In genomic region chr5:1516615-1517601, GRCh38 we compare ENCODE assay signal across 8 cellular contexts. TPM values are rescaled to one million over a fixed set of nuclear protein-coding genes. Genes with fewer than 3 reads are reported as not detected.
DNase-seq lines count a peak whose midpoint lies in the region; ATAC-seq, FAIRE-seq and TF ChIP-seq lines count a peak whose summit lies in the region.

No MANE protein-coding gene starts in this region.

- no peak for TF ChIP-seq POLR2A in K562 (conservative IDR thresholded peaks at IDR 0.05)

- H3K4me2 ChIP-seq in K562 (ENCODE audit: insufficient read depth, low read length): no peak overlapping the region

- POLR2A ChIA-PET in K562 (lab: Yijun Ruan, JAX): interaction anchor here (1.0 to 1.5 kb wide), 2 partner anchors 10 to 14 kb away, joined by 4 to 5 read pairs; no protein-coding TSS in a partner anchor

- no peak for FAIRE-seq in K562 (lab: Jason Lieb, UNC)

- no peak for TF ChIP-seq CTCF in K562 (IDR thresholded peaks at IDR 0.05 in 2 of 3, conservative IDR thresholded peaks at IDR 0.05 in 1 of 3; ENCODE audit: insufficient read depth in 2 of 3, low read depth in 1 of 3, low read length in 3 of 3)
- no peak for TF ChIP-seq CTCF in upper lobe of right lung (IDR thresholded peaks at IDR 0.05)

- intact Hi-C loops in K562 (cut with micrococcal nuclease): no loop called here
- intact Hi-C loops in upper lobe of right lung (cut with DNase I): no loop called here

- TF ChIP-seq EP300 in K562 (IDR thresholded peaks at IDR 0.05; ENCODE audit: low read length): no peak

- no TSS peak for BruUV-seq in K562 (replicated peaks; lab: Mats Ljungman, UMichigan)

- H3K36me3 ChIP-seq in K562 (ENCODE audit: control insufficient read depth, insufficient read depth, low read length) (peaks cover 9% of the 10 kb centered on the region; the same call in 2 of the 3 replicates), upper lobe of right lung (peaks cover 32% of the 10 kb centered on the region)

- H3K9ac ChIP-seq in K562 (ENCODE audit: insufficient read depth in 1 of 2, low read depth in 2 of 2, low read length in 2 of 2): peak overlapping the region in 1 of 2 experiments; percentile 48; a peak in 1 of 4 replicates

- CTCF ChIA-PET in K562 (lab: Yijun Ruan, JAX; ENCODE audit: low intra/inter-chr PET ratio): no interaction called here

- H3K27me3 ChIP-seq in K562 (ENCODE audit: control insufficient read depth in 2 of 2, insufficient read depth in 2 of 2, low read length in 2 of 2) (no peaks in the 10 kb centered on the region), upper lobe of right lung (no peaks in the 10 kb centered on the region)

- H3K4me1 ChIP-seq in K562 (replicated peaks in 1 of 2; ENCODE audit: control insufficient read depth in 2 of 2, insufficient read depth in 2 of 2, low read length in 2 of 2): peaks cover 2 to 50% of the 10 kb centered on the region in 2 experiments; a peak in 4 of 5 replicates
- peaks cover 40% of the 10 kb centered on the region for H3K4me1 ChIP-seq in upper lobe of right lung

- peak; percentile 52 for DNase-seq in activated CD8-positive, alpha-beta memory T cell treated with anti-CD3 and anti-CD28 coated beads for 24 hours
- no peak for DNase-seq in activated CD8-positive, alpha-beta memory T cell treated with anti-CD3 and anti-CD28 coated beads, Interleukin-2, amount 50 U/mL, for 4 hours
- no peak for DNase-seq in K562 (ENCODE audit: extremely low read depth in 1 of 4, low spot score in 3 of 4)
- DNase-seq in left lobe of liver (ENCODE audit: low spot score): peak; percentile 44
- peak; percentile 77 for DNase-seq in upper lobe of right lung
- no peak for DNase-seq in NCI-H345 treated with DMSO at 0.1 percent for 48 hours (lab: John Stamatoyannopoulos, UW; ENCODE audit: unreplicated experiment)
- DNase-seq in middle frontal gyrus (ENCODE audit: extremely low spot score, low spot score): no peak

- in situ Hi-C loops in K562 (cut with MboI): no loop called here

- ATAC-seq in K562 (no peak), left lobe of liver (peak; percentile 31), upper lobe of right lung (peak; percentile 41), GM19351 (IDR thresholded peaks at IDR 0.05; ENCODE audit: unreplicated experiment) (no peak)

- no peaks in the 10 kb centered on the region for H3K9me3 ChIP-seq in K562 (replicated peaks; ENCODE audit: control insufficient read depth, insufficient read depth, low read depth, low read length)
- no peaks in the 10 kb centered on the region for H3K9me3 ChIP-seq in upper lobe of right lung

- H3K4me3 ChIP-seq in K562 (no peak overlapping the region), upper lobe of right lung (peak overlapping the region; percentile 28)

- peaks cover 6% of the 10 kb centered on the region for H3K9me1 ChIP-seq in K562 (ENCODE audit: control insufficient read depth, insufficient read depth, low read length)

- no peak for TF ChIP-seq RAD21 in K562 (CRISPR knock-in tag; conservative IDR thresholded peaks at IDR 0.05 in 1 of 2, IDR thresholded peaks at IDR 0.05 in 1 of 2)

- H2AFZ ChIP-seq in K562 (ENCODE audit: low read depth, low read length): no peak overlapping the region

- H3K79me2 ChIP-seq in K562 (ENCODE audit: control insufficient read depth, insufficient read depth, low read length): no peaks in the 10 kb centered on the region

- H4K20me1 ChIP-seq in K562 (replicated peaks; ENCODE audit: control insufficient read depth, insufficient read depth, low read length): peaks cover 28% of the 10 kb centered on the region

- 63% methylated on average over 19 of the region's 19 CpGs for WGBS in K562 (ENCODE audit: insufficient coverage, low coverage, missing lambda C conversion rate)

- H3K27ac ChIP-seq in K562 (ENCODE audit: extremely low read depth, low read depth, low read length) (no peak overlapping the region), upper lobe of right lung (peak overlapping the region; percentile 43)

TF ChIP-seq in K562, 482 proteins besides CTCF, POLR2A, EP300 and RAD21:
- TF ChIP-seq ZNF830 (CRISPR knock-in tag; IDR thresholded peaks at IDR 0.05) (no peak), SPI1 (IDR thresholded peaks at IDR 0.05; ENCODE audit: borderline replicate concordance, low read depth, low read length) (0 out of 2 replicates have a peak, but pooled peaks have one; percentile 5)
TF ChIP-seq in K562: peak in this region for 1.

RNA-seq across cellular contexts. Expression of gene LPCAT1, which starts 6.9 kb away (rescaled TPM):
- total RNA-seq in K562 (2011; cell fraction: chromatin; rRNA removed; ENCODE audit: low replicate concordance): 26.9 and 48.0 TPM in 2 replicates
- 30.5 and 38.2 TPM in 2 replicates for total RNA-seq in K562 (2011; cell fraction: nucleolus; rRNA removed)
- total RNA-seq in K562 (2011; cell fraction: nucleoplasm; rRNA removed): 24.9 and 32.4 TPM in 2 replicates
- total RNA-seq in K562 (2014; rRNA removed) (13.6 and 13.9 TPM in 2 replicates), K562 (2014; rRNA removed; fragmentation: Illumina TruSeq; extraction: Trizol) (9.2 and 11.1 TPM in 2 replicates), K562 (2015; rRNA removed; fragmentation: Illumina TruSeq; extraction: Trizol) (15.5 and 18.4 TPM in 2 replicates), K562 (2021) (18.4 and 20.8 TPM in 2 replicates), left lobe of liver (8.9 TPM), upper lobe of right lung (690 TPM)
- polyA plus RNA-seq in K562 (2011; rRNA removed) (17.0 and 20.6 TPM in 2 replicates), K562 (2014; fragmentation: Illumina TruSeq; extraction: Trizol) (15.2 TPM in 2 replicates), K562 (2014; fragmentation: Nextera tagmentation; extraction: Ambion mirVana) (under 1 TPM; 0.14 to 0.53 TPM), K562 (2014; rRNA removed) (13.1 and 14.9 TPM in 2 replicates)
- polyA plus RNA-seq in K562 (2011; cell fraction: cytosol; rRNA removed): 14.5 and 16.7 TPM in 2 replicates
- polyA plus RNA-seq in K562 (2011; cell fraction: nucleus; rRNA removed): 32.2 and 34.4 TPM in 2 replicates
- polyA plus RNA-seq in K562 (2012): 10.5 and 12.5 TPM in 2 replicates
- polyA minus RNA-seq in K562 (2011; rRNA and poly(A)+ RNA removed): 10.9 and 14.5 TPM in 2 replicates
- 13.2 and 14.3 TPM in 2 replicates for polyA minus RNA-seq in K562 (2011; cell fraction: cytosol; rRNA and poly(A)+ RNA removed)
- polyA minus RNA-seq in K562 (2011; cell fraction: nucleus; rRNA and poly(A)+ RNA removed): 9.4 and 24.4 TPM in 2 replicates

Comparison
In these comparisons a context has a peak if more than half of its experiments do, and no peak if none do; other contexts are left out.
1. DNase-seq: peak in activated CD8-positive, alpha-beta memory T cell treated with anti-CD3 and anti-CD28 coated beads for 24 hours (single experiment), left lobe of liver (single experiment) and upper lobe of right lung (single experiment); none in activated CD8-positive, alpha-beta memory T cell treated with anti-CD3 and anti-CD28 coated beads, Interleukin-2, amount 50 U/mL, for 4 hours (single experiment), K562 (0 of 4), NCI-H345 treated with DMSO at 0.1 percent for 48 hours (single experiment) and middle frontal gyrus (single experiment).
2. ATAC-seq: peak in left lobe of liver (single experiment) and upper lobe of right lung (single experiment); none in K562 (single experiment) and GM19351 (single experiment).
3. RNA of gene LPCAT1, which starts 6.9 kb away (total RNA-seq): 690 TPM in upper lobe of right lung (single experiment); 9.2 to 48.0 TPM in K562 and 8.9 TPM in left lobe of liver (single experiment); every median in the first group is over 10 times any median in the second.